ENCODE assay signal across 27 cellular contexts in genomic region chr7:132103718-132104117, GRCh38.
"Had no signal": no experiment of that assay in that cellular context is flagged by ENCODE, and none has a peak within 500 bp of the region (broad histone marks: within the 10 kb centered on the region; RNA-seq: fewer than 3 reads in every experiment).

No MANE protein-coding gene starts in this region.

- H2AFZ ChIP-seq: parathyroid adenoma had no signal

- ATAC-seq: naive thymus-derived CD8-positive, alpha-beta T cell; natural killer cell treated with Interleukin-12 subunit alpha and Interleukin-12 subunit beta and Interleukin-15 and Interleukin-18, amount 100 ng/mL, for 72 hours; psoas muscle; right cardiac atrium; right lobe of liver; stimulated activated effector memory CD8-positive, alpha-beta T cell treated with anti-CD3 and anti-CD28 coated beads, Interleukin-12 subunit alpha, Interleukin-12 subunit beta, amount 100 ng/mL, for 72 hours; stimulated activated naive B cell treated with anti-CD40 and anti-IgM and Interleukin-4, amounts not matched to agents 10 μg/mL and 1 μg/mL and 100 μg/mL, for 72 hours; upper lobe of right lung had no signal

- H3K36me3 ChIP-seq: neutrophil, ovary, right lobe of liver, sigmoid colon, spleen, stomach, thoracic aorta, thyroid gland, tibial nerve, upper lobe of right lung, uterus had no signal

- H3K27ac ChIP-seq: neutrophil, ovary, parathyroid adenoma, psoas muscle, right lobe of liver, sigmoid colon, spleen, stomach, thoracic aorta, thyroid gland, tibial nerve, upper lobe of right lung, uterus had no signal

- H3K4me3 ChIP-seq: ovary, psoas muscle, right lobe of liver, sigmoid colon, smooth muscle cell, spleen, stomach, thoracic aorta, thyroid gland, tibial nerve, upper lobe of right lung, uterus had no signal

- H3K27me3 ChIP-seq: neutrophil, ovary, right lobe of liver, sigmoid colon, stomach, thyroid gland, tibial nerve, upper lobe of right lung, uterus had no signal

- H3K79me2 ChIP-seq: parathyroid adenoma had no signal

- H3K4me2 ChIP-seq: smooth muscle cell had no signal

- H3K4me1 ChIP-seq: parathyroid adenoma, psoas muscle, right lobe of liver, spleen, stomach, thyroid gland, tibial nerve, upper lobe of right lung, uterus had no signal

- DNase-seq: naive B cell; naive thymus-derived CD8-positive, alpha-beta T cell; nephron progenitor cell; ovary; posterior cingulate gyrus; psoas muscle; right cardiac atrium; right lobe of liver; sigmoid colon; spleen; stimulated activated CD4-positive, alpha-beta T cell treated with anti-CD3 and anti-CD28 coated beads, Interleukin-12 subunit alpha, Interleukin-12 subunit beta, amount 100 ng/mL, for 4 hours; stimulated activated CD4-positive, alpha-beta T cell treated with anti-CD3 and anti-CD28 coated beads, Interleukin-2, amount 100 ng/mL, for 24 hours; stimulated activated CD4-positive, alpha-beta T cell treated with anti-CD3 and anti-CD28 coated beads, Interleukin-2, amount 100 ng/mL, for 48 hours; stimulated activated CD4-positive, alpha-beta T cell treated with anti-CD3 and anti-CD28 coated beads, Interleukin-4, amount 100 ng/mL, for 24 hours; stimulated activated naive B cell treated with anti-CD40 and anti-IgM and Interleukin-4, amounts not matched to agents 10 μg/mL and 1 μg/mL and 100 μg/mL, for 72 hours; stimulated activated naive CD4-positive, alpha-beta T cell treated with Interleukin-2 at 50 U/mL for 16 hours; stomach; thyroid gland; uterus had no signal

- H3K9me3 ChIP-seq: neutrophil, ovary, psoas muscle, right lobe of liver, sigmoid colon, spleen, stomach, thoracic aorta, thyroid gland, tibial nerve, upper lobe of right lung, uterus had no signal
